Comparison of ENCODE assay signal across 8 cellular contexts in the genomic region with DNA sequence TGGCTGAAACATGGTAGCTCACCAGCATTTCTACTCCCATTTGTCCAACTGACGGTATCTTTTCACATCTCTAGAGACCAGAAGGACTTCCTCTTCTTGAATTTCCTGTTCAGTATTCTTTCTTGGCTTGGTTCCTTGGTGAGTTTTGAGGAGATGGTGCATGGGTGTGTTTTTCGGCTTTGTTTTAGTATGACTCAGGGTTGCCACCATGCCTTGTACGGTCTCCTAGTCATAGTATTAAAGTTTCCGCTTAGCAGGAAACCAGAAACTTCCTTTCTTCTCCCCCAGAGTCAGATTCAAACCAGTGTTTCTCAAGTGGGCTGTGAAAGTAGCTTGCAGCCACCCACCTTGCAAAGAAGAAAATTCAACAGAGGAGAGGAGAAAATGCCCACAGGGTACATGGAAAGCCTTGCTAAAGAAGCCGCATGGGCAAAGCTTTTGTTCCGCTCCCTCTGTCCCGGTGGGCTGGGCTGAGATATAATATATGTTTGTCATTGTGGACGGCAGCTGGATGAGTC. TPM values are rescaled to one million over a fixed set of nuclear protein-coding genes. Genes with fewer than 3 reads are reported as not detected.
DNase-seq lines count a peak whose midpoint lies in the region; ATAC-seq and TF ChIP-seq lines count a peak whose summit lies in the region.

No MANE protein-coding gene starts in this region.

- peak overlapping the region; percentile 71 for H3K4me3 Mint-ChIP-seq in activated T-cell treated with anti-CD3 and anti-CD28 coated beads, Interleukin-2, amount 50 U/mL, for 4 hours

- H3K4me1 Mint-ChIP-seq in activated T-cell treated with anti-CD3 and anti-CD28 coated beads, Interleukin-2, amount 50 U/mL, for 4 hours (ENCODE audit: low read depth): peaks cover 90% of the 10 kb centered on the region

- H3K36me3 Mint-ChIP-seq in activated T-cell treated with anti-CD3 and anti-CD28 coated beads, Interleukin-2, amount 50 U/mL, for 4 hours (ENCODE audit: insufficient read depth): peaks cover 38% of the 10 kb centered on the region

- H3K27ac ChIP-seq in C4-2B: peak overlapping the region; percentile 60

- peak; percentile 87 for ATAC-seq in GM19452 (IDR thresholded peaks at IDR 0.05; ENCODE audit: unreplicated experiment)
- ATAC-seq in HG03469 (IDR thresholded peaks at IDR 0.05; ENCODE audit: unreplicated experiment): peak; percentile 91
- ATAC-seq in activated T-cell treated with anti-CD3 and anti-CD28 coated beads, Interleukin-2, amount 50 U/mL, for 4 hours: peak; percentile 89 to 92
- ATAC-seq in left ventricle myocardium superior: peak; percentile 9

- H3K9me3 Mint-ChIP-seq in activated T-cell treated with anti-CD3 and anti-CD28 coated beads, Interleukin-2, amount 50 U/mL, for 4 hours: no peaks in the 10 kb centered on the region

- no peaks in the 10 kb centered on the region for H3K27me3 Mint-ChIP-seq in activated T-cell treated with anti-CD3 and anti-CD28 coated beads, Interleukin-2, amount 50 U/mL, for 4 hours (ENCODE audit: low read depth)

- intact Hi-C loops in left ventricle myocardium superior (cut with micrococcal nuclease): no loop called here

- DNase-seq in activated T-cell treated with anti-CD3 and anti-CD28 coated beads, Interleukin-2, amount 50 U/mL, for 4 hours: peak; percentile 38
- DNase-seq in left ventricle myocardium superior (no peak), NCI-H748 (lab: John Stamatoyannopoulos, UW; ENCODE audit: unreplicated experiment) (no peak), NCI-H1105 treated with DMSO at 0.1 percent for 48 hours (lab: John Stamatoyannopoulos, UW) (no peak)
- peak; percentile 44 to 63 for DNase-seq in stimulated activated CD8-positive, alpha-beta memory T cell treated with anti-CD3 and anti-CD28 coated beads, Interleukin-7, amount 100 ng/mL, for 4 hours (ENCODE audit: low read depth in 2 of 2)

- TF ChIP-seq CTCF in C4-2B (conservative IDR thresholded peaks at IDR 0.05): no peak

RNA-seq across cellular contexts. Expression of a gene that starts 5.7 kb away (rescaled TPM):
- total RNA-seq in activated T-cell treated with anti-CD3 and anti-CD28 coated beads, Interleukin-2, amount 50 U/mL, for 4 hours: 100 to 1,000 TPM; 138 to 219 (median 164) TPM
- 360 TPM for total RNA-seq in left ventricle myocardium superior

RNA-seq across cellular contexts. Expression of a gene that starts 55.1 kb away (rescaled TPM):
- not detected for total RNA-seq in activated T-cell treated with anti-CD3 and anti-CD28 coated beads, Interleukin-2, amount 50 U/mL, for 4 hours
- 0.32 TPM for total RNA-seq in left ventricle myocardium superior

Comparison
In these comparisons a context has a peak if more than half of its experiments do, and no peak if none do; other contexts are left out.
1. ATAC-seq: peak in every context shown above with its lines; median percentile 91 in HG03469; 90 in activated T-cell treated with anti-CD3 and anti-CD28 coated beads, Interleukin-2, amount 50 U/mL, for 4 hours; 87 in GM19452; 9 in left ventricle myocardium superior.
2. DNase-seq: peak in activated T-cell treated with anti-CD3 and anti-CD28 coated beads, Interleukin-2, amount 50 U/mL, for 4 hours (single experiment) and stimulated activated CD8-positive, alpha-beta memory T cell treated with anti-CD3 and anti-CD28 coated beads, Interleukin-7, amount 100 ng/mL, for 4 hours (2 of 2); none in left ventricle myocardium superior (single experiment), NCI-H748 (single experiment) and NCI-H1105 treated with DMSO at 0.1 percent for 48 hours (single experiment).